Comparison of ENCODE assay signal across 9 cellular contexts in the genomic region with DNA sequence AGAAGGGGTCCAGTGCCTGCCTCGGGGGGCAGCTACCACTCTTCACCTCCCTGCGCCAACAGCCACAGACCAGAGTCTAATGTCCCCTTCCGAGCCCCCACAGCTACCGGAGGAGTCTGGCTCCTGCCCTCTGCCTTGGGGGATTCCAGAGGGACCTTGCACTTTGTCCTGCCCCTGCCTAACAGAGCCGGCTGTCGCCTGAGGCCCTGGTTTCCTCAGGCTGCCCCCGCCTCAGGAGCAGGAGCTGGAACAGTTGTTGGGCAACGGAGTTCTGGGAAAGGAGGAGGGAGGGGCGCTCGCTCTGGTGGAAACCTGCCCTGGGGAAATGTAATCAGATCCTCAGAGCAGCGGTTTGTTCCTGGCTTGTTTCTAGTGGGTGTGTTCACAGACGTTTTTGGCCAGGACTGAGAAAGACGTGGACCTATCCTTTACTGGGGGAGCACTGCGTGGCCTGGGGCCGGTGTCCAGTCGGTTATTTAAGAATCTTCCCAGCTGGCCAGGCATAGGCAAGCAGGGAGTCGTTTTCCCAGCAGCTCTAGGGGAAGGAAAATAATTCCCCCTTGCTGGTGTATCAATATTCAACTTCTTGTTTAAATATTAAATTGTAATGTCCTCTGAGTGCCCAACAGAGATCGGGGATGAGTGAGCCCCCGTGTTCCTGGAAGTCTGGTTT. TPM values are rescaled to one million over a fixed set of nuclear protein-coding genes. Genes with fewer than 3 reads are reported as not detected.
A peak's percentile ranks its signal among the peaks of the same experiment; 100 is the strongest.
DNase-seq lines count a peak whose midpoint lies in the region; ATAC-seq and TF ChIP-seq lines count a peak whose summit lies in the region.
"Had no signal": no experiment of that assay in that cellular context is flagged by ENCODE, and none has a peak within 500 bp of the region (broad histone marks: within the 10 kb centered on the region; RNA-seq: fewer than 3 reads in every experiment).

No MANE protein-coding gene starts in this region.

- H3K36me3 ChIP-seq in duodenal mucosa (ENCODE audit: control insufficient read depth in 1 of 2, insufficient read depth in 2 of 2, low read length in 2 of 2) (no peaks in the 10 kb centered on the region), lung (ENCODE audit: control insufficient read depth in 2 of 2, insufficient read depth in 2 of 2, low read length in 2 of 2) (peaks cover 5 to 9% of the 10 kb centered on the region in 2 donors), upper lobe of right lung (peaks cover 14% of the 10 kb centered on the region)

- DNase-seq in GM04504 (ENCODE audit: low read depth) (peak; percentile 93), NCI-H510A treated with DMSO at 0.1 percent for 48 hours (lab: John Stamatoyannopoulos, UW) (peak; percentile 30), lung (ENCODE audit: low spot score) (peak; percentile 81), upper lobe of right lung (peak; percentile 85), T-helper 2 cell (no peak)
- DNase-seq in stimulated activated naive CD8-positive, alpha-beta T cell treated with anti-CD3 and anti-CD28 coated beads, Interleukin-15, amount 100 ng/mL, for 72 hours = no peak

- H3K9me3 ChIP-seq in duodenal mucosa (ENCODE audit: control insufficient read depth in 1 of 2, low read length in 2 of 2) (no peaks in the 10 kb centered on the region), lung (ENCODE audit: control insufficient read depth in 2 of 2, insufficient read depth in 1 of 2, low read length in 1 of 2) (no peaks in the 10 kb centered on the region), upper lobe of right lung (no peaks in the 10 kb centered on the region)

- H3K9me3 Mint-ChIP-seq in stimulated activated naive CD8-positive, alpha-beta T cell treated with anti-CD3 and anti-CD28 coated beads, Interleukin-15, amount 100 ng/mL, for 72 hours = no peaks in the 10 kb centered on the region

- ATAC-seq in lung (ENCODE audit: insufficient read depth, low FRiP score) (peak; percentile 79), upper lobe of right lung (peak; percentile 84), GM18498 (IDR thresholded peaks at IDR 0.05; ENCODE audit: unreplicated experiment) (no peak)
- ATAC-seq in stimulated activated naive CD8-positive, alpha-beta T cell treated with anti-CD3 and anti-CD28 coated beads, Interleukin-15, amount 100 ng/mL, for 72 hours = no peak

- H3K4me1 ChIP-seq in duodenal mucosa (ENCODE audit: control insufficient read depth in 1 of 2, insufficient read depth in 2 of 2, low read length in 2 of 2) (peaks cover 34 to 35% of the 10 kb centered on the region in 2 donors), lung (ENCODE audit: control insufficient read depth in 2 of 2, insufficient read depth in 2 of 2, low read length in 2 of 2) (peaks cover 16 to 28% of the 10 kb centered on the region in 2 donors), upper lobe of right lung (peaks cover 49% of the 10 kb centered on the region)

- peak overlapping the region; percentile 61 for H3K27ac ChIP-seq in duodenal mucosa (ENCODE audit: low read depth, low read length)
- H3K27ac ChIP-seq in lung (ENCODE audit: low read depth in 1 of 2, low read length in 1 of 2) = peak overlapping the region; percentile 89 to 96
- peak overlapping the region; percentile 85 for H3K27ac ChIP-seq in upper lobe of right lung

- no peak for TF ChIP-seq CTCF in lung (IDR thresholded peaks at IDR 0.05; ENCODE audit: control extremely low read depth, extremely low read depth)
- TF ChIP-seq CTCF in upper lobe of right lung (IDR thresholded peaks at IDR 0.05) = no peak

- no peak overlapping the region for H3K4me3 ChIP-seq in duodenal mucosa (ENCODE audit: low read depth in 1 of 2, low read length in 2 of 2)
- H3K4me3 ChIP-seq in lung = no peak overlapping the region
- H3K4me3 ChIP-seq in upper lobe of right lung = no peak overlapping the region

- H3K9ac ChIP-seq in duodenal mucosa (ENCODE audit: low read depth in 1 of 2, low read length in 2 of 2) = no peak overlapping the region

- H3K27me3 ChIP-seq in duodenal mucosa (ENCODE audit: control insufficient read depth in 1 of 2, insufficient read depth in 2 of 2, low read length in 2 of 2) (no peaks in the 10 kb centered on the region), lung (ENCODE audit: control insufficient read depth, insufficient read depth) (no peaks in the 10 kb centered on the region), upper lobe of right lung (no peaks in the 10 kb centered on the region)

- H3K27me3 Mint-ChIP-seq in stimulated activated naive CD8-positive, alpha-beta T cell treated with anti-CD3 and anti-CD28 coated beads, Interleukin-15, amount 100 ng/mL, for 72 hours = no peaks in the 10 kb centered on the region

- WGBS in lung, 2 donors = 31 to 49% methylated on average over 19 of the region's 19 CpGs

- no peak overlapping the region for H3K4me3 Mint-ChIP-seq in stimulated activated naive CD8-positive, alpha-beta T cell treated with anti-CD3 and anti-CD28 coated beads, Interleukin-15, amount 100 ng/mL, for 72 hours

- intact Hi-C loops in upper lobe of right lung (cut with DNase I) = no loop called here

- peak overlapping the region in 1 of 2 donors; percentile 45 for H3K27ac Mint-ChIP-seq in stimulated activated naive CD8-positive, alpha-beta T cell treated with anti-CD3 and anti-CD28 coated beads, Interleukin-15, amount 100 ng/mL, for 72 hours

- no peaks in the 10 kb centered on the region for H3K4me1 Mint-ChIP-seq in stimulated activated naive CD8-positive, alpha-beta T cell treated with anti-CD3 and anti-CD28 coated beads, Interleukin-15, amount 100 ng/mL, for 72 hours

RNA-seq across cellular contexts. Expression of a gene that starts 32.3 kb away (rescaled TPM):
- total RNA-seq in lung = 10 to 100 TPM in 1 of 2 donors, 1 to 10 TPM in 1; 8.6 to 24.8 TPM
- polyA plus RNA-seq in lung = 10 to 100 TPM; 23.9 to 29.3 TPM
- total RNA-seq in upper lobe of right lung = 25.7 TPM
- polyA plus RNA-seq: neural cell had no signal

RNA-seq across cellular contexts. Expression of a gene that starts 39.2 kb away (rescaled TPM):
- total RNA-seq in lung = 100 to 1,000 TPM in 1 of 2 donors, 10 to 100 TPM in 1; 90.2 to 265 TPM
- 100 to 1,000 TPM; 122 to 190 TPM for polyA plus RNA-seq in lung
- total RNA-seq in upper lobe of right lung = 251 TPM

RNA-seq across cellular contexts. Expression of a gene that starts 48.0 kb away (rescaled TPM):
- total RNA-seq in lung (1 to 10 TPM in 1 of 2 donors, under 1 TPM in 1; 0.82 to 1.1 TPM), upper lobe of right lung (1.0 TPM)
- polyA plus RNA-seq in lung = under 1 TPM in 1 of 2 donors, not detected in 1; 0.16 TPM
- polyA plus RNA-seq: neural cell had no signal

Comparison
In these comparisons a context has a peak if more than half of its experiments do, and no peak if none do; other contexts are left out.
1. DNase-seq: peak in GM04504 (single experiment), NCI-H510A treated with DMSO at 0.1 percent for 48 hours (single experiment), lung (single experiment) and upper lobe of right lung (single experiment); none in stimulated activated naive CD8-positive, alpha-beta T cell treated with anti-CD3 and anti-CD28 coated beads, Interleukin-15, amount 100 ng/mL, for 72 hours (0 of 2) and T-helper 2 cell (0 of 5).
2. ATAC-seq: peak in lung (single experiment) and upper lobe of right lung (single experiment); none in GM18498 (single experiment) and stimulated activated naive CD8-positive, alpha-beta T cell treated with anti-CD3 and anti-CD28 coated beads, Interleukin-15, amount 100 ng/mL, for 72 hours (single experiment).
3. Peak in every context shown above with its lines, with median percentiles within 50 percentile points of each other: H3K27ac ChIP-seq.